ENCODE assay signal across 12 cellular contexts in the genomic region with DNA sequence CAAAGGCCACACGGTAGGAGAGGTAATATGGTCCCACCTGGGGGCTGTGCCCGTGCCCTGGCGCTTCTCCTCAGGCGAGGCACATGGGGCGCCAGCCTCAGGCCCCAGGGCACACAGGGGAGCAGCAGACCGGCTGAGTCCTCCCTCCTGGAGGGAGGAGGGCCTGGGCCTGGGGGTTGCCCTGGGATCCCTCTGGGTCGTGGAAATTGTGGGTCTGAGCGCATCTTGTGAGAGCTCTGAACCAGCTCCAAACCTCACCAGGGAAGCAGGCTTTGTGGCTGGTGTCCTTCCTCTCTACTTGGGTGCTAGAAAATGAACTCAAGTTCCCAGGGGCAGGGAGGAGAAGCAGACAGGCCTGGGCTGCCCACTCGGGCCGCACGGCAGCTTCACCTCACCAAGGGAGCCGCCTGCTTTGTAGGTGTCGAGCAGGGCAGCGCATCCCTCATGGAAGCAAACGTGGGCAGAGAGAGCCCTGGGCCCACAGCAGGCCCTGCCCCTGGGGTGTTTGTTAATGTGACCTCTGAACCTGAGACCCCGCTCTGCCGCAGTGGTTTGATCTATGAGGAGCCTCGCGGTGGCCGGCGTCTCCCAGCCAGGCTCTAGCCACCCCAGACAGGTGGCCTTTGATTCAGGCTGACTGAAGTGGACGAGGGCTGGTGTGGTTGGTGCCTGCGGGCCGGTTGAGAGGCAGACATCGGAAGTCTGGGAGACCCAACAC. TPM values are rescaled to one million over a fixed set of nuclear protein-coding genes. Genes with fewer than 3 reads are reported as not detected.
"Had no signal": no experiment of that assay in that cellular context is flagged by ENCODE, and none has a peak within 500 bp of the region (broad histone marks: within the 10 kb centered on the region; RNA-seq: fewer than 3 reads in every experiment).

No MANE protein-coding gene starts in this region.

- H3K36me3 ChIP-seq: neutrophil, stomach, thoracic aorta had no signal

- H3K27me3 ChIP-seq: esophagus muscularis mucosa, neutrophil, stomach had no signal

- H3K27ac ChIP-seq: dorsolateral prefrontal cortex, neutrophil, thoracic aorta had no signal

- ATAC-seq: T-helper 17 cell, WTC11 had no signal

- DNase-seq: activated CD4-positive, alpha-beta T cell treated with anti-CD3 and anti-CD28 coated beads, Interleukin-2, amount 10 ng/mL, durations not matched to agents 24 days and 14 days; activated naive CD4-positive, alpha-beta T cell treated with anti-CD3 and anti-CD28 coated beads for 36 hours; dorsolateral prefrontal cortex; stimulated activated CD4-positive, alpha-beta T cell treated with anti-CD3 and anti-CD28 coated beads, Interleukin-4, amount 100 ng/mL, for 1 hour; stomach; T-helper 17 cell had no signal

- H3K9me3 ChIP-seq: esophagus muscularis mucosa, neutrophil, stomach, thoracic aorta had no signal

- H3K4me3 ChIP-seq: dorsolateral prefrontal cortex, esophagus muscularis mucosa, stomach, thoracic aorta had no signal

RNA-seq across cellular contexts. Expression of a gene that starts 10.8 kb away (rescaled TPM):
- total RNA-seq: activated CD4-positive, alpha-beta T cell treated with anti-CD3 and anti-CD28 coated beads, Interleukin-2, amount 10 ng/mL, durations not matched to agents 24 days and 14 days; activated naive CD4-positive, alpha-beta T cell treated with anti-CD3 and anti-CD28 coated beads for 36 hours; activated T-helper 1 cell treated with anti-CD3 and anti-CD28 coated beads, Interleukin-12 subunit alpha, Interleukin-12 subunit beta, Interleukin-2, Interleukin-4 antibody, amounts not matched to agents 30 ng/mL and 10 ng/mL and 1 ng/mL, durations not matched to agents 14 hours and 24 hours and 36 hours; T-helper 17 cell had no signal
- polyA plus RNA-seq: keratinocyte had no signal
